1 cellular context compared by ENCODE assay signal in genomic region chr9:128786681-128787582, GRCh38.
TF ChIP-seq lines count a peak whose summit lies in the region.

Gene TBC1D13 (plus strand): TSS chr9:128787253. CDS start chr9:128787354, 101 bp downstream.

TF ChIP-seq in GM23338, 12 proteins besides CTCF, POLR2A, EP300 and RAD21:
- TF ChIP-seq CREB1 (CRISPR knock-in tag; IDR thresholded peaks at IDR 0.05; ENCODE audit: low read depth) (peak; percentile 80), POLR2AphosphoS5 (IDR thresholded peaks at IDR 0.05; ENCODE audit: low read depth) (peak; percentile 81), NANOG (IDR thresholded peaks at IDR 0.05; ENCODE audit: borderline replicate concordance) (no peak), ZNF462 (CRISPR knock-in tag; IDR thresholded peaks at IDR 0.05) (no peak)
